ENCODE assay signal across 15 cellular contexts in the genomic region with DNA sequence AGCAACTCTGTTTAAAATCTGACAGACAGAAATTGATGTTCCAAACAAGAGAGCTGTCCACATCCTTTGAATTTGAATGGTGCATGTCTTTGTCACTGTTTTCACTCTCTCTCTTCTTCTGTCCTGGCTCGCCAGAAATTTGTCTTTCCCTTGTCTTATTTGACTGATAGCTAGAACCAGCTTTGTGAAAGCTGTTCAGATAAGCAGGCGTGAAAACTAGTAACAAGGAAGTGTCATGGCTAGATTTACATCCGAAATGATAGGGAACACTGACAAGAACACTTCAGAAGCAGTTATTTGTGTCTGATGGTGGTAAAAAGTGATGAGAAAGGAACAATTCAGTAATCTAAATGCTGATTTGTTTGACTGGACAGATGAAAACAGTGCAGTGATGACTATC.
"Had no signal": no experiment of that assay in that cellular context is flagged by ENCODE, and none has a peak within 500 bp of the region (broad histone marks: within the 10 kb centered on the region; RNA-seq: fewer than 3 reads in every experiment).

No MANE protein-coding gene starts in this region.

- H3K4me3 Mint-ChIP-seq: activated CD4-positive, alpha-beta memory T cell treated with anti-CD3 and anti-CD28 coated beads, Interleukin-2, amount 10 ng/mL, durations not matched to agents 7 days and 5 days; activated CD4-positive, alpha-beta T cell treated with anti-CD3 and anti-CD28 coated beads for 36 hours; activated T-cell treated with anti-CD3 and anti-CD28 coated beads, Interleukin-2, amount 50 U/mL, for 24 hours; natural killer cell treated with Interleukin-12 subunit alpha and Interleukin-12 subunit beta and Interleukin-15 and Interleukin-18, amount 100 ng/mL, for 72 hours; T-helper 17 cell had no signal

- H3K27ac Mint-ChIP-seq: activated CD4-positive, alpha-beta memory T cell treated with anti-CD3 and anti-CD28 coated beads, Interleukin-2, amount 10 ng/mL, durations not matched to agents 7 days and 5 days; activated CD4-positive, alpha-beta T cell treated with anti-CD3 and anti-CD28 coated beads for 36 hours; activated T-cell treated with anti-CD3 and anti-CD28 coated beads, Interleukin-2, amount 50 U/mL, for 24 hours; natural killer cell treated with Interleukin-12 subunit alpha and Interleukin-12 subunit beta and Interleukin-15 and Interleukin-18, amount 100 ng/mL, for 72 hours; T-helper 17 cell had no signal

- H3K4me1 ChIP-seq: sigmoid colon, stomach, upper lobe of right lung had no signal

- DNase-seq: activated CD4-positive, alpha-beta memory T cell treated with anti-CD3 and anti-CD28 coated beads, Interleukin-2, amount 10 ng/mL, durations not matched to agents 7 days and 5 days; activated CD4-positive, alpha-beta T cell treated with anti-CD3 and anti-CD28 coated beads for 36 hours; activated effector memory CD4-positive, alpha-beta T cell treated with Interleukin-2 at 50 U/mL for 16 hours; activated naive CD4-positive, alpha-beta T cell treated with anti-CD3 and anti-CD28 coated beads, Interleukin-2, amount 50 U/mL, for 16 hours; activated T-cell treated with anti-CD3 and anti-CD28 coated beads, Interleukin-2, amount 50 U/mL, for 24 hours; hippocampal formation; left ventricle myocardium superior; sigmoid colon; stimulated activated CD4-positive, alpha-beta T cell treated with anti-CD3 and anti-CD28 coated beads, Interleukin-12 subunit alpha, Interleukin-12 subunit beta, amount 100 ng/mL, for 4 hours; stimulated activated CD4-positive, alpha-beta T cell treated with anti-CD3 and anti-CD28 coated beads, Interleukin-2, amount 100 ng/mL, for 24 hours; stomach; T-helper 17 cell; upper lobe of right lung had no signal

- H3K4me3 ChIP-seq: sigmoid colon, stomach, thoracic aorta, upper lobe of right lung had no signal

- H3K36me3 ChIP-seq: sigmoid colon, stomach, thoracic aorta, upper lobe of right lung had no signal

- H3K27ac ChIP-seq: sigmoid colon, stomach, thoracic aorta, upper lobe of right lung had no signal

- H3K4me1 Mint-ChIP-seq: activated CD4-positive, alpha-beta memory T cell treated with anti-CD3 and anti-CD28 coated beads, Interleukin-2, amount 10 ng/mL, durations not matched to agents 7 days and 5 days had no signal

- H3K27me3 Mint-ChIP-seq: activated CD4-positive, alpha-beta memory T cell treated with anti-CD3 and anti-CD28 coated beads, Interleukin-2, amount 10 ng/mL, durations not matched to agents 7 days and 5 days; activated CD4-positive, alpha-beta T cell treated with anti-CD3 and anti-CD28 coated beads for 36 hours; activated T-cell treated with anti-CD3 and anti-CD28 coated beads, Interleukin-2, amount 50 U/mL, for 24 hours; natural killer cell treated with Interleukin-12 subunit alpha and Interleukin-12 subunit beta and Interleukin-15 and Interleukin-18, amount 100 ng/mL, for 72 hours; T-helper 17 cell had no signal

- H3K9me3 Mint-ChIP-seq: activated CD4-positive, alpha-beta memory T cell treated with anti-CD3 and anti-CD28 coated beads, Interleukin-2, amount 10 ng/mL, durations not matched to agents 7 days and 5 days; natural killer cell treated with Interleukin-12 subunit alpha and Interleukin-12 subunit beta and Interleukin-15 and Interleukin-18, amount 100 ng/mL, for 72 hours had no signal

- H3K36me3 Mint-ChIP-seq: natural killer cell treated with Interleukin-12 subunit alpha and Interleukin-12 subunit beta and Interleukin-15 and Interleukin-18, amount 100 ng/mL, for 72 hours had no signal

- H3K9me3 ChIP-seq: sigmoid colon, thoracic aorta, upper lobe of right lung had no signal

- H3K27me3 ChIP-seq: sigmoid colon, stomach, upper lobe of right lung had no signal
